In genomic region chr7:143248781-143249354, GRCh38 we compare ENCODE assay signal across 1 cellular context.
TF ChIP-seq lines count a peak whose summit lies in the region.

No MANE protein-coding gene starts in this region.

TF ChIP-seq in HepG2, 621 proteins besides CTCF, POLR2A, EP300 and RAD21 (continued from another document and continues in another):
- TF ChIP-seq ZNF646 (CRISPR knock-in tag; IDR thresholded peaks at IDR 0.05), result no peak
- TF ChIP-seq ZNF589 (CRISPR knock-in tag; conservative IDR thresholded peaks at IDR 0.05), result no peak
- TF ChIP-seq ZNF558 (CRISPR knock-in tag; IDR thresholded peaks at IDR 0.05; ENCODE audit: borderline replicate concordance), result no peak
- no peak for TF ChIP-seq PHB2 (IDR thresholded peaks at IDR 0.05; ENCODE audit: partially characterized antibody)
- TF ChIP-seq PAF1 (CRISPR knock-in tag; IDR thresholded peaks at IDR 0.05), result no peak
- TF ChIP-seq E2F1 (CRISPR knock-in tag; IDR thresholded peaks at IDR 0.05), result no peak
- TF ChIP-seq KLF11 (CRISPR knock-in tag; IDR thresholded peaks at IDR 0.05), result no peak
- no peak for TF ChIP-seq MXD4 (CRISPR knock-in tag; IDR thresholded peaks at IDR 0.05)
- TF ChIP-seq ONECUT2 (CRISPR knock-in tag; IDR thresholded peaks at IDR 0.05), result no peak
- 0 out of 2 replicates have a peak, but pooled peaks have one; percentile 15 for TF ChIP-seq BHLHE40 (IDR thresholded peaks at IDR 0.05; ENCODE audit: low read length)
- TF ChIP-seq NONO (IDR thresholded peaks at IDR 0.05), result no peak
- TF ChIP-seq NONO (CRISPR knock-in tag; conservative IDR thresholded peaks at IDR 0.05), result no peak
- no peak for TF ChIP-seq SALL2 (CRISPR knock-in tag; IDR thresholded peaks at IDR 0.05)
- peak; percentile 65; the same call in 1 of the 2 replicates for TF ChIP-seq MIXL1 (CRISPR knock-in tag; IDR thresholded peaks at IDR 0.05)
- peak; percentile 98 for TF ChIP-seq ZNF264 (CRISPR knock-in tag; IDR thresholded peaks at IDR 0.05)
- no peak for TF ChIP-seq FOXC1 (CRISPR knock-in tag; IDR thresholded peaks at IDR 0.05; ENCODE audit: borderline replicate concordance)
- TF ChIP-seq SMARCC2 (IDR thresholded peaks at IDR 0.05), result no peak
- TF ChIP-seq ZBTB38 (CRISPR knock-in tag; IDR thresholded peaks at IDR 0.05), result no peak
- TF ChIP-seq ZNF121 (CRISPR knock-in tag; IDR thresholded peaks at IDR 0.05), result peak; percentile 96
- no peak for TF ChIP-seq TBX2 (CRISPR knock-in tag; IDR thresholded peaks at IDR 0.05; ENCODE audit: borderline replicate concordance)
- no peak for TF ChIP-seq ZNF350 (CRISPR knock-in tag; IDR thresholded peaks at IDR 0.05; ENCODE audit: borderline replicate concordance, low read depth)
- TF ChIP-seq GLI4 (CRISPR knock-in tag; IDR thresholded peaks at IDR 0.05; ENCODE audit: borderline replicate concordance), result no peak
- TF ChIP-seq CBX2 (IDR thresholded peaks at IDR 0.05; ENCODE audit: low read depth, low read length), result no peak
- no peak for TF ChIP-seq CBX2 (CRISPR knock-in tag; IDR thresholded peaks at IDR 0.05; ENCODE audit: low read depth)
- no peak for TF ChIP-seq SRF (IDR thresholded peaks at IDR 0.05; ENCODE audit: low read depth, low read length)
- TF ChIP-seq ZNF251 (CRISPR knock-in tag; IDR thresholded peaks at IDR 0.05), result no peak
- no peak for TF ChIP-seq ZNF275 (CRISPR knock-in tag; IDR thresholded peaks at IDR 0.05; ENCODE audit: borderline replicate concordance)
- TF ChIP-seq ZBTB7A (CRISPR knock-in tag; IDR thresholded peaks at IDR 0.05), result no peak
- TF ChIP-seq CSRNP2 (CRISPR knock-in tag; conservative IDR thresholded peaks at IDR 0.05; ENCODE audit: low read depth), result no peak
- no peak for TF ChIP-seq CENPX (CRISPR knock-in tag; IDR thresholded peaks at IDR 0.05)
- TF ChIP-seq TIGD3 (CRISPR knock-in tag; IDR thresholded peaks at IDR 0.05; ENCODE audit: borderline replicate concordance), result no peak
- TF ChIP-seq PBX3 (CRISPR knock-in tag; IDR thresholded peaks at IDR 0.05; ENCODE audit: borderline replicate concordance), result no peak
- TF ChIP-seq NR3C1 (CRISPR knock-in tag; IDR thresholded peaks at IDR 0.05), result no peak
- no peak for TF ChIP-seq ZNF83 (CRISPR knock-in tag; IDR thresholded peaks at IDR 0.05; ENCODE audit: borderline replicate concordance)
- no peak for TF ChIP-seq E2F5 (CRISPR knock-in tag; conservative IDR thresholded peaks at IDR 0.05)
- TF ChIP-seq NCOR1 (IDR thresholded peaks at IDR 0.05; ENCODE audit: borderline replicate concordance, low read length), result peak; percentile 96
- TF ChIP-seq ZNF276 (CRISPR knock-in tag; IDR thresholded peaks at IDR 0.05; ENCODE audit: low read depth), result no peak
- no peak for TF ChIP-seq ZNF253 (CRISPR knock-in tag; IDR thresholded peaks at IDR 0.05; ENCODE audit: borderline replicate concordance)
- no peak for TF ChIP-seq PAX8 (CRISPR knock-in tag; IDR thresholded peaks at IDR 0.05; ENCODE audit: borderline replicate concordance)
- TF ChIP-seq ATAD3A (CRISPR knock-in tag; IDR thresholded peaks at IDR 0.05), result no peak
- TF ChIP-seq CREB3 (CRISPR knock-in tag; IDR thresholded peaks at IDR 0.05), result no peak
- no peak for TF ChIP-seq MAZ (IDR thresholded peaks at IDR 0.05; ENCODE audit: borderline replicate concordance, low read depth, low read length)
- TF ChIP-seq MAZ (CRISPR knock-in tag; IDR thresholded peaks at IDR 0.05; ENCODE audit: low read depth), result no peak
- TF ChIP-seq GPN1 (CRISPR knock-in tag; IDR thresholded peaks at IDR 0.05; ENCODE audit: borderline replicate concordance), result no peak
- TF ChIP-seq TFAP4 (IDR thresholded peaks at IDR 0.05; ENCODE audit: borderline replicate concordance, low read depth), result peak; percentile 82
